In genomic region chr10:132667613-132668394, GRCh38 we compare ENCODE assay signal across 15 cellular contexts.
DNase-seq lines count a peak whose midpoint lies in the region; ATAC-seq and TF ChIP-seq lines count a peak whose summit lies in the region.
"Had no signal": no experiment of that assay in that cellular context is flagged by ENCODE, and none has a peak within 500 bp of the region (broad histone marks: within the 10 kb centered on the region; RNA-seq: fewer than 3 reads in every experiment).

No MANE protein-coding gene starts in this region.

- peaks cover 5% of the 10 kb centered on the region for H3K36me3 Mint-ChIP-seq in MCF 10A (ENCODE audit: insufficient read depth, unreplicated experiment)
- H3K36me3 Mint-ChIP-seq: activated naive CD8-positive, alpha-beta T cell had no signal

- no peaks in the 10 kb centered on the region for H3K4me1 ChIP-seq in breast epithelium
- H3K4me1 ChIP-seq: parathyroid adenoma had no signal

- no peaks in the 10 kb centered on the region for H3K9me3 ChIP-seq in breast epithelium

- TF ChIP-seq CTCF in MCF 10A (IDR thresholded peaks at IDR 0.05; ENCODE audit: unreplicated experiment) (no peak), breast epithelium (IDR thresholded peaks at IDR 0.05) (no peak), astrocyte of the cerebellum (IDR thresholded peaks at IDR 0.05; ENCODE audit: low read depth, low read length, missing control alignments) (no peak)

- ATAC-seq in HG03039 (IDR thresholded peaks at IDR 0.05; ENCODE audit: unreplicated experiment) (no peak), GM18498 (IDR thresholded peaks at IDR 0.05; ENCODE audit: unreplicated experiment) (no peak)

- TF ChIP-seq POLR2A in breast epithelium (IDR thresholded peaks at IDR 0.05), result no peak

- POLR2A ChIA-PET in MCF 10A (lab: Yijun Ruan, JAX), result interaction anchor here (0.7 to 1.2 kb wide), 3 partner anchors 128 to 691 kb away, joined by 3 to 4 read pairs (median 4); no protein-coding TSS in a partner anchor

- in situ Hi-C loops in astrocyte of the cerebellum (cut with HindIII; ENCODE audit: low sequenced_read_pairs), result no loop called here

- H3K27me3 ChIP-seq in breast epithelium, result no peaks in the 10 kb centered on the region

- no TSS peak for BruUV-seq in MCF 10A (replicated peaks; lab: Mats Ljungman, UMichigan)

- no peaks in the 10 kb centered on the region for H3K9me3 Mint-ChIP-seq in MCF 10A (ENCODE audit: unreplicated experiment)

- H3K36me3 ChIP-seq in breast epithelium, result no peaks in the 10 kb centered on the region

- H3K4me3 ChIP-seq in breast epithelium (no peak overlapping the region), astrocyte of the cerebellum (ENCODE audit: low read depth, low read length) (no peak overlapping the region)

- peaks cover 21% of the 10 kb centered on the region for H3K4me1 Mint-ChIP-seq in MCF 10A (ENCODE audit: insufficient read depth, unreplicated experiment)

- CTCF ChIA-PET in MCF 10A (lab: Yijun Ruan, JAX), result interaction anchor here (0.6 to 2.2 kb wide), 5 partner anchors 13 to 207 kb away, joined by 3 to 8 read pairs (median 3); no protein-coding TSS in a partner anchor

- no peaks in the 10 kb centered on the region for H3K27me3 Mint-ChIP-seq in MCF 10A (ENCODE audit: insufficient read depth, unreplicated experiment)
- H3K27me3 Mint-ChIP-seq: activated naive CD8-positive, alpha-beta T cell had no signal

- peak overlapping the region; percentile 82 for H3K27ac Mint-ChIP-seq in MCF 10A (ENCODE audit: low read depth, unreplicated experiment)
- H3K27ac Mint-ChIP-seq: activated naive CD8-positive, alpha-beta T cell had no signal

- H3K27ac ChIP-seq in breast epithelium, result no peak overlapping the region
- H3K27ac ChIP-seq: parathyroid adenoma had no signal

- DNase-seq in MCF 10A (ENCODE audit: unreplicated experiment), result peak; percentile 35
- no peak for DNase-seq in breast epithelium (ENCODE audit: low spot score in 2 of 2)
- DNase-seq in astrocyte of the cerebellum (ENCODE audit: low read depth), result peak; percentile 37
- DNase-seq in kidney glomerular epithelial cell (lab: John Stamatoyannopoulos, UW), result peak; percentile 98
- no peak for DNase-seq in activated T-cell treated with anti-CD3 and anti-CD28 coated beads for 4 hours
- DNase-seq in NCI-H2171 treated with DMSO at 0.1 percent for 48 hours (lab: John Stamatoyannopoulos, UW), result no peak
- DNase-seq: activated CD8-positive, alpha-beta memory T cell treated with anti-CD3 and anti-CD28 coated beads, Interleukin-2, amount 50 U/mL, for 4 hours; DMS79; hippocampal formation; NCI-H1092; NCI-H526 treated with DMSO at 0.1 percent for 48 hours had no signal

- H3K4me3 Mint-ChIP-seq in MCF 10A (ENCODE audit: unreplicated experiment), result peak overlapping the region; percentile 69
- H3K4me3 Mint-ChIP-seq: activated naive CD8-positive, alpha-beta T cell had no signal

- intact Hi-C loops in MCF 10A (cut with micrococcal nuclease) (loop anchor here (10.0 kb wide), 1 partner anchor 127 kb away; no protein-coding TSS in a partner anchor), breast epithelium (cut with DNase I; ENCODE audit: low total_unique reads) (no loop called here)

Comparison
In these comparisons a context has a peak if more than half of its experiments do, and no peak if none do; other contexts are left out.
1. DNase-seq: peak in MCF 10A (single experiment), astrocyte of the cerebellum (single experiment) and kidney glomerular epithelial cell (single experiment); none in breast epithelium (0 of 2), activated T-cell treated with anti-CD3 and anti-CD28 coated beads for 4 hours (single experiment) and NCI-H2171 treated with DMSO at 0.1 percent for 48 hours (single experiment).